ENCODE assay signal across 9 cellular contexts in genomic region chr9:19922476-19923118, GRCh38.
DNase-seq lines count a peak whose midpoint lies in the region; ATAC-seq, FAIRE-seq and TF ChIP-seq lines count a peak whose summit lies in the region.
"Had no signal": no experiment of that assay in that cellular context is flagged by ENCODE, and none has a peak within 500 bp of the region (broad histone marks: within the 10 kb centered on the region; RNA-seq: fewer than 3 reads in every experiment).

No MANE protein-coding gene starts in this region.

- no peaks in the 10 kb centered on the region for H3K9me3 ChIP-seq in A673 (ENCODE audit: low read depth, low read length, poor library complexity, severe bottlenecking)

- no peaks in the 10 kb centered on the region for H3K36me3 ChIP-seq in A673 (ENCODE audit: insufficient read depth, low read length, poor library complexity, severe bottlenecking)

- H3K4me3 ChIP-seq in A673 (ENCODE audit: low read depth, low read length, poor library complexity, severe bottlenecking): no peak overlapping the region
- H3K4me3 ChIP-seq in fibroblast of mammary gland (ENCODE audit: control insufficient read depth, low read depth, low read length): no peak overlapping the region
- no peak overlapping the region for H3K4me3 ChIP-seq in skeletal muscle cell (ENCODE audit: low read depth, low read length)

- no peak for FAIRE-seq in GM12892 (lab: Jason Lieb, UNC)
- FAIRE-seq: GM18507 had no signal

- no TSS peak for BruUV-seq in A673 (replicated peaks; lab: Mats Ljungman, UMichigan)

- TF ChIP-seq POLR2A in GM12892 (IDR thresholded peaks at IDR 0.05; ENCODE audit: low read depth, low read length): no peak

- ATAC-seq in HG02759 (IDR thresholded peaks at IDR 0.05; ENCODE audit: unreplicated experiment): no peak

- no peak overlapping the region for H3K27ac ChIP-seq in A673 (ENCODE audit: low read depth, low read length, poor library complexity, severe bottlenecking)

- TF ChIP-seq CTCF in A673 (conservative IDR thresholded peaks at IDR 0.05; ENCODE audit: low read depth, low read length): peak; percentile 51
- TF ChIP-seq CTCF in fibroblast of mammary gland (conservative IDR thresholded peaks at IDR 0.05; ENCODE audit: control insufficient read depth, insufficient read depth, low read depth, low read length): peak; percentile 69

- POLR2A ChIA-PET in A673 (lab: Charles Lee; ENCODE audit: low non-redundant PET) (no interaction called here), HEK293T (lab: Yijun Ruan, JAX) (no interaction called here)

- no peaks in the 10 kb centered on the region for H3K27me3 ChIP-seq in A673 (replicated peaks; ENCODE audit: insufficient read depth, low read depth, low read length, poor library complexity)

- intact Hi-C loops in A673 (cut with micrococcal nuclease; ENCODE audit: unreplicated experiment): loop anchor here (1.0 to 10.0 kb wide), 3 partner anchors 352 to 451 kb away; no protein-coding TSS in a partner anchor

- DNase-seq in A673 (ENCODE audit: low spot score) (peak; percentile 70), HEK293T (ENCODE audit: extremely low spot score) (peak; percentile 81), OCI-M1 (lab: John Stamatoyannopoulos, UW) (peak; percentile 53), fibroblast of mammary gland (ENCODE audit: low read depth) (peak; percentile 71), skeletal muscle cell (ENCODE audit: low read depth) (peak; percentile 44), NOMO-1 treated with DMSO at 0.1 percent for 48 hours (lab: John Stamatoyannopoulos, UW; ENCODE audit: unreplicated experiment) (no peak), GM12892 (ENCODE audit: insufficient read length) (no peak)

- CTCF ChIA-PET in A673 (lab: Charles Lee): interaction anchor here (0.5 to 1.8 kb wide), 3 partner anchors 451 to 558 kb away, joined by 3 to 16 read pairs (median 6); no protein-coding TSS in a partner anchor
- CTCF ChIA-PET in HEK293T (lab: Yijun Ruan, JAX): interaction anchor here (1.0 to 1.3 kb wide), 4 partner anchors 403 to 457 kb away, joined by 3 to 7 read pairs (median 4); no protein-coding TSS in a partner anchor

- H3K4me1 ChIP-seq in A673 (ENCODE audit: insufficient read depth, low read length, poor library complexity, severe bottlenecking): peaks cover 4% of the 10 kb centered on the region

TF ChIP-seq in HEK293T, 16 proteins besides CTCF, POLR2A, EP300 and RAD21:
- no peak for TF ChIP-seq FOXM1 (IDR thresholded peaks at IDR 0.05; ENCODE audit: borderline replicate concordance)
- TF ChIP-seq ZNF384 (IDR thresholded peaks at IDR 0.05): 0 out of 2 replicates have a peak, but pooled peaks have one; percentile 16
- TF ChIP-seq PKNOX1 (IDR thresholded peaks at IDR 0.05): peak; percentile 85

Comparison
In these comparisons a context has a peak if more than half of its experiments do, and no peak if none do; other contexts are left out.
1. DNase-seq: peak in A673 (single experiment), HEK293T (single experiment), OCI-M1 (single experiment), fibroblast of mammary gland (single experiment) and skeletal muscle cell (single experiment); none in NOMO-1 treated with DMSO at 0.1 percent for 48 hours (single experiment) and GM12892 (single experiment).